20 cellular contexts compared by ENCODE assay signal in genomic region chr6:48859562-48859961, GRCh38.
"Had no signal": no experiment of that assay in that cellular context is flagged by ENCODE, and none has a peak within 500 bp of the region (broad histone marks: within the 10 kb centered on the region; RNA-seq: fewer than 3 reads in every experiment).

No MANE protein-coding gene starts in this region.

- H3K4me3 ChIP-seq: left lung, lower lobe of right lung, ovary, right atrium auricular region, skin epidermis, tibial nerve, uterus had no signal

- DNase-seq: hippocampal formation; immature natural killer cell; kidney; left colon; left lung; lower lobe of right lung; mesendoderm; naive B cell; natural killer cell; nephron progenitor cell; ovary; stimulated activated CD4-positive, alpha-beta T cell treated with anti-CD3 and anti-CD28 coated beads, Interleukin-12 subunit alpha, Interleukin-12 subunit beta, amount 100 ng/mL, for 4 hours; stimulated activated CD4-positive, alpha-beta T cell treated with anti-CD3 and anti-CD28 coated beads, Interleukin-15, amount 100 ng/mL, for 24 hours; stimulated activated CD4-positive, alpha-beta T cell treated with anti-CD3 and anti-CD28 coated beads, Interleukin-2, amount 100 ng/mL, for 24 hours; stimulated activated CD4-positive, alpha-beta T cell treated with anti-CD3 and anti-CD28 coated beads, Interleukin-4, amount 100 ng/mL, for 24 hours; stimulated activated naive CD4-positive, alpha-beta T cell; uterus had no signal

- H3K36me3 ChIP-seq: left lung, lower lobe of right lung, ovary, right atrium auricular region, tibial nerve, uterus had no signal

- H3K4me1 ChIP-seq: left lung, lower lobe of right lung, right atrium auricular region, tibial nerve, uterus had no signal

- H3K27ac ChIP-seq: left lung, lower lobe of right lung, ovary, right atrium auricular region, skin epidermis, tibial nerve, uterus had no signal

- H3K27me3 ChIP-seq: left lung, ovary, right atrium auricular region, tibial nerve, uterus had no signal

- H3K9me3 ChIP-seq: ovary, tibial nerve, uterus had no signal
